ENCODE assay signal across 8 cellular contexts in the genomic region with DNA sequence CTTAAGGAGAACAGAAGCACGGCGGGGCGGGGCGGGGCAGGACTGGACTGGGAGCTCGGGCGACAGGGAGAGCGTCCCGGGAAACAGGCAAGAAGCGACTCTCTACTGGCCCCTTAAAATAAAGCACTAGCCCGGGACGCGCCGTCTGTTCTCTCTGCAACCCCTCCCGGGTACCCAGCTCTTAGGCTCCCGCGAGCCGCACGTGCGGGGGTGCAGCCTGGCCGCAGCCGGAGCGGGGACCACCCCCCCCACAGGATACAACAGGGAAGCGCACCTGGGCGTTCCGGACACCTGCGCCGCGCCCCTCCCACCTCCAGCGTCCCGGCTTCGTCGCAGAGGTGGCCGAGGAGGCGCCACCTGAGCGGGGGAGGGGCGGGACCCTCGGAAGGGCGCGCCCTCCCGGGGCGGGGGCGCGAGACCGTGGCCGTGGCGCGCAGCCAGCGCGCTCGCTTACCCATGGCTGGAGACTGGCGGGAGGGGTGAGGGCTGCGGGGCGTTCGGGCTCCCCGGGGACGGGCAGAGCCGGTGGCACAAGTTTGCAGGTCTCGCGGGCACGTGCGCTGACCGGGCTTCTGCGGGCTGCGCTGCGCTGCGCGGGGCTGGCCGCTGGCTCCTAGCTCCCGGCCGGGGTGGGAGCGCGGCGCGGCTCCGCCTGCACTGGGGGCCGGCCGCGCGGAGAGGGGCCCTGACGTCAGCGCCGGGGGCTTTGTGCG.
A peak's percentile ranks its signal among the peaks of the same experiment; 100 is the strongest.
DNase-seq lines count a peak whose midpoint lies in the region; TF ChIP-seq lines count a peak whose summit lies in the region.

No MANE protein-coding gene starts in this region.

- peaks cover 17% of the 10 kb centered on the region for H3K4me1 Mint-ChIP-seq in CD14-positive monocyte
- no peaks in the 10 kb centered on the region for H3K4me1 Mint-ChIP-seq in activated naive CD8-positive, alpha-beta T cell (ENCODE audit: low read depth)

- peak overlapping the region; percentile 44 to 52 for H3K4me3 ChIP-seq in right atrium auricular region
- peak overlapping the region; percentile 45 for H3K4me3 ChIP-seq in retinal pigment epithelial cell (ENCODE audit: low read length)

- TF ChIP-seq CTCF in CD14-positive monocyte (IDR thresholded peaks at IDR 0.05) (no peak), right atrium auricular region (IDR thresholded peaks at IDR 0.05) (no peak), retinal pigment epithelial cell (conservative IDR thresholded peaks at IDR 0.05; ENCODE audit: low read depth, low read length) (no peak)

- H3K36me3 ChIP-seq in right atrium auricular region, result no peaks in the 10 kb centered on the region

- no peak for TF ChIP-seq EP300 in Ishikawa (IDR thresholded peaks at IDR 0.05; ENCODE audit: borderline replicate concordance)

- H3K4me3 Mint-ChIP-seq in CD14-positive monocyte, result peak overlapping the region; percentile 78 to 91
- peak overlapping the region; percentile 66 for H3K4me3 Mint-ChIP-seq in activated naive CD8-positive, alpha-beta T cell

- no peak for TF ChIP-seq RAD21 in Ishikawa (IDR thresholded peaks at IDR 0.05; ENCODE audit: low read depth)

- peaks cover 0 to 7% (median 0%) of the 10 kb centered on the region in 7 donors for H3K9me3 Mint-ChIP-seq in CD14-positive monocyte
- no peaks in the 10 kb centered on the region for H3K9me3 Mint-ChIP-seq in activated naive CD8-positive, alpha-beta T cell (ENCODE audit: low read depth)

- peaks cover 6 to 23% of the 10 kb centered on the region in 2 donors for H3K27me3 ChIP-seq in right atrium auricular region

- no peak for DNase-seq in CD14-positive monocyte (ENCODE audit: low spot score)
- DNase-seq in right atrium auricular region (ENCODE audit: low spot score), result no peak
- no peak for DNase-seq in retinal pigment epithelial cell (ENCODE audit: low read depth)
- DNase-seq in DMS114 treated with DMSO at 0.1 percent for 48 hours (lab: John Stamatoyannopoulos, UW; ENCODE audit: unreplicated experiment), result no peak
- DNase-seq in stimulated activated CD8-positive, alpha-beta memory T cell treated with anti-CD3 and anti-CD28 coated beads, Interleukin-4, amount 100 ng/mL, for 48 hours, result no peak
- no peak for DNase-seq in stimulated activated naive CD4-positive, alpha-beta T cell (lab: John Stamatoyannopoulos, UW)

- H3K36me3 Mint-ChIP-seq in CD14-positive monocyte, result no peaks in the 10 kb centered on the region
- no peaks in the 10 kb centered on the region for H3K36me3 Mint-ChIP-seq in activated naive CD8-positive, alpha-beta T cell

- H3K27ac ChIP-seq in right atrium auricular region, result no peak overlapping the region

- H3K27me3 Mint-ChIP-seq in CD14-positive monocyte (ENCODE audit: low read depth in 3 of 3), result peaks cover 6 to 55% (median 18%) of the 10 kb centered on the region in 3 donors
- H3K27me3 Mint-ChIP-seq in activated naive CD8-positive, alpha-beta T cell, result peaks cover 13% of the 10 kb centered on the region

- H3K4me1 ChIP-seq in right atrium auricular region, result peaks cover 0 to 12% of the 10 kb centered on the region in 2 donors

- H3K27ac Mint-ChIP-seq in CD14-positive monocyte, result no peak overlapping the region
- H3K27ac Mint-ChIP-seq in activated naive CD8-positive, alpha-beta T cell, result no peak overlapping the region

- intact Hi-C loops in CD14-positive monocyte (cut with micrococcal nuclease), result no loop called here

- H3K9me3 ChIP-seq in right atrium auricular region, result no peaks in the 10 kb centered on the region

TF ChIP-seq in Ishikawa, 13 proteins besides CTCF, POLR2A, EP300 and RAD21:
- TF ChIP-seq ZBTB7A (IDR thresholded peaks at IDR 0.05; ENCODE audit: low read depth), result 0 out of 2 replicates have a peak, but pooled peaks have one; percentile 30
- TF ChIP-seq NFIC (IDR thresholded peaks at IDR 0.05), result no peak
- TF ChIP-seq TCF12 (IDR thresholded peaks at IDR 0.05; ENCODE audit: low read depth), result no peak; the same call in 1 of the 2 replicates
- TF ChIP-seq CREB1 (IDR thresholded peaks at IDR 0.05; ENCODE audit: low read depth), result no peak
- TF ChIP-seq FOXM1 (IDR thresholded peaks at IDR 0.05; ENCODE audit: borderline replicate concordance, low read depth), result no peak
- TF ChIP-seq, protein P1, sequence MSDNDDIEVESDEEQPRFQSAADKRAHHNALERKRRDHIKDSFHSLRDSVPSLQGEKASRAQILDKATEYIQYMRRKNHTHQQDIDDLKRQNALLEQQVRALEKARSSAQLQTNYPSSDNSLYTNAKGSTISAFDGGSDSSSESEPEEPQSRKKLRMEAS (IDR thresholded peaks at IDR 0.05), result peak; percentile 66
- TF ChIP-seq TAF1 (IDR thresholded peaks at IDR 0.05; ENCODE audit: low read depth), result no peak
- no peak for TF ChIP-seq TEAD4 (IDR thresholded peaks at IDR 0.05)
- TF ChIP-seq, protein P2, sequence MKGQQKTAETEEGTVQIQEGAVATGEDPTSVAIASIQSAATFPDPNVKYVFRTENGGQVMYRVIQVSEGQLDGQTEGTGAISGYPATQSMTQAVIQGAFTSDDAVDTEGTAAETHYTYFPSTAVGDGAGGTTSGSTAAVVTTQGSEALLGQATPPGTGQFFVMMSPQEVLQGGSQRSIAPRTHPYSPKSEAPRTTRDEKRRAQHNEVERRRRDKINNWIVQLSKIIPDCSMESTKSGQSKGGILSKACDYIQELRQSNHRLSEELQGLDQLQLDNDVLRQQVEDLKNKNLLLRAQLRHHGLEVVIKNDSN (IDR thresholded peaks at IDR 0.05), result peak; percentile 33; the same call in 1 of the 2 replicates
- no peak for TF ChIP-seq YY1 (IDR thresholded peaks at IDR 0.05; ENCODE audit: low read depth)
- TF ChIP-seq EGR1 (IDR thresholded peaks at IDR 0.05), result no peak
- TF ChIP-seq, protein P3, sequence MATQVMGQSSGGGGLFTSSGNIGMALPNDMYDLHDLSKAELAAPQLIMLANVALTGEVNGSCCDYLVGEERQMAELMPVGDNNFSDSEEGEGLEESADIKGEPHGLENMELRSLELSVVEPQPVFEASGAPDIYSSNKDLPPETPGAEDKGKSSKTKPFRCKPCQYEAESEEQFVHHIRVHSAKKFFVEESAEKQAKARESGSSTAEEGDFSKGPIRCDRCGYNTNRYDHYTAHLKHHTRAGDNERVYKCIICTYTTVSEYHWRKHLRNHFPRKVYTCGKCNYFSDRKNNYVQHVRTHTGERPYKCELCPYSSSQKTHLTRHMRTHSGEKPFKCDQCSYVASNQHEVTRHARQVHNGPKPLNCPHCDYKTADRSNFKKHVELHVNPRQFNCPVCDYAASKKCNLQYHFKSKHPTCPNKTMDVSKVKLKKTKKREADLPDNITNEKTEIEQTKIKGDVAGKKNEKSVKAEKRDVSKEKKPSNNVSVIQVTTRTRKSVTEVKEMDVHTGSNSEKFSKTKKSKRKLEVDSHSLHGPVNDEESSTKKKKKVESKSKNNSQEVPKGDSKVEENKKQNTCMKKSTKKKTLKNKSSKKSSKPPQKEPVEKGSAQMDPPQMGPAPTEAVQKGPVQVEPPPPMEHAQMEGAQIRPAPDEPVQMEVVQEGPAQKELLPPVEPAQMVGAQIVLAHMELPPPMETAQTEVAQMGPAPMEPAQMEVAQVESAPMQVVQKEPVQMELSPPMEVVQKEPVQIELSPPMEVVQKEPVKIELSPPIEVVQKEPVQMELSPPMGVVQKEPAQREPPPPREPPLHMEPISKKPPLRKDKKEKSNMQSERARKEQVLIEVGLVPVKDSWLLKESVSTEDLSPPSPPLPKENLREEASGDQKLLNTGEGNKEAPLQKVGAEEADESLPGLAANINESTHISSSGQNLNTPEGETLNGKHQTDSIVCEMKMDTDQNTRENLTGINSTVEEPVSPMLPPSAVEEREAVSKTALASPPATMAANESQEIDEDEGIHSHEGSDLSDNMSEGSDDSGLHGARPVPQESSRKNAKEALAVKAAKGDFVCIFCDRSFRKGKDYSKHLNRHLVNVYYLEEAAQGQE (IDR thresholded peaks at IDR 0.05; ENCODE audit: low read depth), result no peak
- TF ChIP-seq CEBPB (IDR thresholded peaks at IDR 0.05), result no peak
